19 cellular contexts compared by ENCODE assay signal in the genomic region with DNA sequence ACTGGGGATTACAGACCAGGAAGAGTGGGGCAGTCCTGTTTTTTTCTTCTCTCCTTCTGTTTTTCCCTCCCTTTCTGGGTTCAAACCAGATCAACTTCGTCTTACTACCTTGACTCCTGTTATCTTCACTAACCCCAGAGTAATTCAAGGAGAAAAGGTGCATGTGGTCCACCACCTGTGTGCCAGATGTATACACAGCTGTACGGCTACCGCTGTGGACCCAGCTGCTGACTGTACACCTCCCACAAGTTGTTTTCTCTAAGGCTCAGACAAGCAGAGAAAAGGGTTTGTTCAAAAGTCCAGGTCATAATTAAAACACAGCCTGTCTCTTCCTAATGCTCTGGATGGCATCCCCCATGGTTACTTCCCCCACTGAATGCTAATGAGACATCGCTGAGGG.
DNase-seq lines count a peak whose midpoint lies in the region; ATAC-seq and TF ChIP-seq lines count a peak whose summit lies in the region.
"Had no signal": no experiment of that assay in that cellular context is flagged by ENCODE, and none has a peak within 500 bp of the region (broad histone marks: within the 10 kb centered on the region; RNA-seq: fewer than 3 reads in every experiment).

No MANE protein-coding gene starts in this region.

- peaks cover 33% of the 10 kb centered on the region for H3K4me1 Mint-ChIP-seq in nephron
- H3K4me1 Mint-ChIP-seq: CD14-positive monocyte had no signal

- H3K27me3 ChIP-seq in WERI-Rb-1 (ENCODE audit: insufficient read depth, low read depth, severe bottlenecking): no peaks in the 10 kb centered on the region

- H3K27ac Mint-ChIP-seq in nephron: peak overlapping the region in 2 of 3 experiments; percentile 31 to 39
- H3K27ac Mint-ChIP-seq: CD14-positive monocyte had no signal

- no peak for ATAC-seq in left lobe of liver
- ATAC-seq: K562, SK-N-SH treated with all-trans-retinoic acid at 6 μM for 48 hours had no signal

- H3K9me3 ChIP-seq in WERI-Rb-1 (ENCODE audit: severe bottlenecking): peaks cover 4% of the 10 kb centered on the region

- H3K36me3 ChIP-seq in WERI-Rb-1: no peaks in the 10 kb centered on the region

- DNase-seq in DMS79 treated with DMSO at 0.1 percent for 48 hours (lab: John Stamatoyannopoulos, UW) (peak; percentile 46), DMS79 (lab: John Stamatoyannopoulos, UW) (no peak), NCI-H2171 (lab: John Stamatoyannopoulos, UW) (peak; percentile 15), WERI-Rb-1 (no peak), left lobe of liver (ENCODE audit: low spot score) (no peak), UCSD-AML1 (lab: John Stamatoyannopoulos, UW; ENCODE audit: unreplicated experiment) (no peak), ACHN (no peak)
- DNase-seq: NCI-H1092 treated with DMSO at 0.1 percent for 48 hours, NCI-H1694, NCI-H2081 treated with DMSO at 0.1 percent for 48 hours, NCI-H526 treated with DMSO at 0.1 percent for 48 hours, PC-9, SIG-M5 had no signal

- in situ Hi-C loops in ACHN (cut with HindIII; ENCODE audit: low pct_ligation_motif_present, low pct_unique_long_range_greater_than_20kb, low sequenced_read_pairs): no loop called here

- peak overlapping the region; percentile 79 for H3K27ac ChIP-seq in WERI-Rb-1
- H3K27ac ChIP-seq: 22Rv1, PC-9, RWPE1 had no signal

- H3K36me3 Mint-ChIP-seq in nephron (ENCODE audit: low read depth): no peaks in the 10 kb centered on the region
- H3K36me3 Mint-ChIP-seq: CD14-positive monocyte had no signal

- H3K4me3 ChIP-seq in WERI-Rb-1 (ENCODE audit: low read depth, low read length): no peak overlapping the region
- H3K4me3 ChIP-seq: K562, PC-9 had no signal

- H3K4me3 Mint-ChIP-seq in nephron: no peak overlapping the region
- H3K4me3 Mint-ChIP-seq: CD14-positive monocyte had no signal

- H3K9me3 Mint-ChIP-seq in nephron: no peaks in the 10 kb centered on the region

- TF ChIP-seq CTCF in WERI-Rb-1 (IDR thresholded peaks at IDR 0.05; ENCODE audit: low read depth, low read length) (no peak), nephron (IDR thresholded peaks at IDR 0.05; ENCODE audit: unreplicated experiment in 3 of 3) (no peak)

- peaks cover 33% of the 10 kb centered on the region for H3K27me3 Mint-ChIP-seq in nephron (ENCODE audit: low read depth)

Comparison
In these comparisons a context has a peak if more than half of its experiments do, and no peak if none do; other contexts are left out.
1. DNase-seq: peak in DMS79 treated with DMSO at 0.1 percent for 48 hours (single experiment) and NCI-H2171 (single experiment); none in DMS79 (single experiment), WERI-Rb-1 (single experiment), left lobe of liver (single experiment), UCSD-AML1 (single experiment) and ACHN (single experiment).